In the genomic region with DNA sequence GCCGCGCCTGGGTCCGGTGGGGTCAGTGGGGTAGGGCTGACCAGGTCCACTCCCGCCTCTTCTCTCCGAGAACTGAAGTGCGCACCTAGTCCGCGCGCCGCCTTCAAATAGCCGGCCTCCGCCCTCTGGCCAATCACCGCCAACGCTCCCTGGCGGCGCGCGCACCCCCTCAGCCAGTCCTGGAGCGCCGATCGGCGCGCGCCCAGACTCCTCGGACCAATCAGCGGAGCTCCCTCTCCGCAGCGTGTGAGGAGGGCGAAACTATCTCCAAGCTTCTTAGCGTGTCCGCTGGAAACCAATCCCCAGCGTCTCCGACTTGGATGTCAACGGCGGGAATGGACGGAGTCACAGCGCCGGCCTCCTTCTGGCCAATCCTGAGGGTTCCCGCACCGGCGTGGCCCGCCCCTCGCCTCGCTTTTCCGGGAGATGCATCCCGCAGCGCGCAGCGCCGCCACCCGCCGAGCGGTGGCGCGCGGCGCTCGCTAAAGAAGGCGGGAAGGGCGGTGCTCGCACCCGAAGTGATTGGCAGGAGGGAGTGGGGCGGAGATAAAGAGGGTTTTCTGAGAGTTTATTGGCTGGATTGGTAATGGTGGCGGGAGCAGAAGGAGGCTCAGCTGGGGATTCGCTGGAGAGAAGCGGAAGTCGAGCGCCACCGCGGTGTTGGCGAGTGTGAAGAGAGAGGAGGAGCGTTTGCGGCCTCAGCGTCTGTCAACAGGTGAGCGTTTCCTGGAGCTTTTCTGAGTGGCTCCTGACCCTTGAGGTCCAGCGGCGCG, we compare ENCODE assay signal across 1 cellular context.
TF ChIP-seq lines count a peak whose summit lies in the region.

ASF1B (minus strand) TSS at position 81 of the 773 bp plus-strand sequence. CDS start 133 bp downstream, outside the sequence.

TF ChIP-seq in A549, 52 proteins besides CTCF, POLR2A, EP300 and RAD21 (continued from another document):
- no peak for TF ChIP-seq REST (IDR thresholded peaks at IDR 0.05)
